ENCODE assay signal across 8 cellular contexts in genomic region chr20:16761305-16761829, GRCh38. TPM values are rescaled to one million over a fixed set of nuclear protein-coding genes. Genes with fewer than 3 reads are reported as not detected.
DNase-seq lines count a peak whose midpoint lies in the region; ATAC-seq and TF ChIP-seq lines count a peak whose summit lies in the region.

No MANE protein-coding gene starts in this region.

- H3K27ac ChIP-seq in right atrium auricular region: no peak overlapping the region

- H3K9me3 ChIP-seq in right atrium auricular region: no peaks in the 10 kb centered on the region

- intact Hi-C loops in sciatic nerve (cut with DNase I): no loop called here

- H3K4me3 ChIP-seq in right atrium auricular region: no peak overlapping the region

- peak; percentile 48 to 77 for TF ChIP-seq CTCF in right atrium auricular region (IDR thresholded peaks at IDR 0.05)

- no peaks in the 10 kb centered on the region for H3K36me3 ChIP-seq in right atrium auricular region

- DNase-seq in DMS53 treated with DMSO at 0.1 percent for 48 hours (lab: John Stamatoyannopoulos, UW; ENCODE audit: unreplicated experiment) (peak; percentile 71), NCI-H1092 (lab: John Stamatoyannopoulos, UW) (peak; percentile 72), SK-N-DZ (ENCODE audit: low spot score) (peak; percentile 73), amygdala (lab: John Stamatoyannopoulos, UW) (peak in 43 of 56 donors; percentile 0 to 74 (median 30)), right atrium auricular region (ENCODE audit: low spot score) (no peak), sciatic nerve (ENCODE audit: low spot score) (peak; percentile 62)

- H3K4me1 ChIP-seq in right atrium auricular region: peaks cover 0 to 7% of the 10 kb centered on the region in 2 donors

- ATAC-seq in GM21825 (IDR thresholded peaks at IDR 0.05; ENCODE audit: unreplicated experiment): peak; percentile 56
- ATAC-seq in sciatic nerve: peak; percentile 82
- ATAC-seq in GM21515 (IDR thresholded peaks at IDR 0.05; ENCODE audit: unreplicated experiment): no peak

- no peaks in the 10 kb centered on the region for H3K27me3 ChIP-seq in right atrium auricular region

RNA-seq across cellular contexts. Expression of gene OTOR, which starts 13.2 kb away (rescaled TPM):
- not detected in 2 replicates for polyA plus RNA-seq in SK-N-DZ (2014; cell fraction: cytosol; rRNA removed)
- not detected in 2 replicates for polyA plus RNA-seq in SK-N-DZ (2014; cell fraction: nucleus; rRNA removed)
- total RNA-seq in right atrium auricular region (not detected), sciatic nerve (not detected)

RNA-seq across cellular contexts. Expression of gene SNRPB2, which starts 31.5 kb away (rescaled TPM):
- 134 and 155 TPM in 2 replicates for polyA plus RNA-seq in SK-N-DZ (2014; cell fraction: cytosol; rRNA removed)
- 58.4 and 99.2 TPM in 2 replicates for polyA plus RNA-seq in SK-N-DZ (2014; cell fraction: nucleus; rRNA removed)
- 10 to 100 TPM; 21.4 to 25.3 TPM for total RNA-seq in right atrium auricular region
- total RNA-seq in sciatic nerve: 42.0 TPM
